2 cellular contexts compared by ENCODE assay signal in the genomic region with DNA sequence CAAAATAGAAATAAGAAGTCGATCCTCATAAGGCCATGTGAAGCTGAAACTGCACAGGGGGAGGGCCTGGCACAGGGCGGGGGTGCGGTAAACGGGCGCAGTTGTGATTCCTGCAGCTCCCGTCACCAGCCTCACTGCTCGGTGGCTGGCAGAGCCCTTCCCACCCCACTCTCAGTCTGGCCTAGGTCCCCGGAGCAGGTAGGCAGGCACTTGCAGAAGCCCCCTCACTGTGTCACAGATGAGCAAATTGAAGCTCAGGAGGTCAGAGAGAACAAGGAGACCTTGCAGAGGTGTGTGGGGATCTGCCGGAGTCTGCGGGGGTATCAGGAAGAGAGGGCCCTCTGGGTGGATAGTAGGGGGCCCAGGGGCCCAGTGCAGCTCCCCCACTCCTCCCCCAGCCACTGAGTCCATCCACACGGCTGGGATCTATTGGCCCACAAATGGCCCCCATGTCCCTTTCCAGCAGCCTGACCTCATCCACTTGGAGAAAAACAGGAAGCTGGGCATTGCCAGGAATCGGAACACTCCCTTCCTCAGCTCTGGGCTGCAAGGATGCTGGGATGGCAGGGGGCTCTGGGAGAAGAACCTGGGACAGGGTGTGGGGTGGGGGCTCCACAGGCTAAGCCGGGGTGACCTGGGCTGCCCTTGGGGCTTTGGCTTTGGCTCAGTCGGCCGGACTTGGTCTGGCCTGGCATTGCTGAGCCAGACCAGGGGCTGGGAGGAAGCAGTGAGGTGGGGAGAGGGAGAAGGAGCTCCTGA.
A peak's percentile ranks its signal among the peaks of the same experiment; 100 is the strongest.
TF ChIP-seq lines count a peak whose summit lies in the region.

No MANE protein-coding gene starts in this region.

TF ChIP-seq in liver, 16 proteins besides CTCF, POLR2A, EP300 and RAD21 (continued from another document):
- TF ChIP-seq NR2F2 (IDR thresholded peaks at IDR 0.05) (peak; percentile 15), SP1 (IDR thresholded peaks at IDR 0.05) (peak; percentile 8)

TF ChIP-seq in HepG2, 621 proteins besides CTCF, POLR2A, EP300 and RAD21:
- TF ChIP-seq, protein P1, sequence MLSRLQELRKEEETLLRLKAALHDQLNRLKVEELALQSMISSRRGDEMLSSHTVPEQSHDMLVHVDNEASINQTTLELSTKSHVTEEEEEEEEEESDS (CRISPR knock-in tag; IDR thresholded peaks at IDR 0.05; ENCODE audit: borderline replicate concordance): no peak
- TF ChIP-seq THAP11 (CRISPR knock-in tag; IDR thresholded peaks at IDR 0.05) (no peak), ZNF260 (CRISPR knock-in tag; IDR thresholded peaks at IDR 0.05; ENCODE audit: borderline replicate concordance, low read depth) (no peak), KDM3A (CRISPR knock-in tag; IDR thresholded peaks at IDR 0.05; ENCODE audit: low read depth) (no peak), TAF1 (CRISPR knock-in tag; IDR thresholded peaks at IDR 0.05) (no peak), HMGXB4 (CRISPR knock-in tag; IDR thresholded peaks at IDR 0.05; ENCODE audit: borderline replicate concordance in 1 of 2, low read depth in 1 of 2) (no peak), MXD4 (CRISPR knock-in tag; IDR thresholded peaks at IDR 0.05) (no peak), USF2 (IDR thresholded peaks at IDR 0.05; ENCODE audit: low read depth, low read length) (no peak), USF2 (CRISPR knock-in tag; IDR thresholded peaks at IDR 0.05; ENCODE audit: borderline replicate concordance) (no peak)
